ENCODE assay signal across 1 cellular context in genomic region chr6:11043961-11044711, GRCh38.
TF ChIP-seq lines count a peak whose summit lies in the region.

A gene with protein sequence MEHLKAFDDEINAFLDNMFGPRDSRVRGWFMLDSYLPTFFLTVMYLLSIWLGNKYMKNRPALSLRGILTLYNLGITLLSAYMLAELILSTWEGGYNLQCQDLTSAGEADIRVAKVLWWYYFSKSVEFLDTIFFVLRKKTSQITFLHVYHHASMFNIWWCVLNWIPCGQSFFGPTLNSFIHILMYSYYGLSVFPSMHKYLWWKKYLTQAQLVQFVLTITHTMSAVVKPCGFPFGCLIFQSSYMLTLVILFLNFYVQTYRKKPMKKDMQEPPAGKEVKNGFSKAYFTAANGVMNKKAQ (minus strand): TSS chr6:11044305. CDS start chr6:11044230, 75 bp downstream.

TF ChIP-seq in HepG2, 621 proteins besides CTCF, POLR2A, EP300 and RAD21 (continued from another document and continues in another):
- TF ChIP-seq, protein P1, sequence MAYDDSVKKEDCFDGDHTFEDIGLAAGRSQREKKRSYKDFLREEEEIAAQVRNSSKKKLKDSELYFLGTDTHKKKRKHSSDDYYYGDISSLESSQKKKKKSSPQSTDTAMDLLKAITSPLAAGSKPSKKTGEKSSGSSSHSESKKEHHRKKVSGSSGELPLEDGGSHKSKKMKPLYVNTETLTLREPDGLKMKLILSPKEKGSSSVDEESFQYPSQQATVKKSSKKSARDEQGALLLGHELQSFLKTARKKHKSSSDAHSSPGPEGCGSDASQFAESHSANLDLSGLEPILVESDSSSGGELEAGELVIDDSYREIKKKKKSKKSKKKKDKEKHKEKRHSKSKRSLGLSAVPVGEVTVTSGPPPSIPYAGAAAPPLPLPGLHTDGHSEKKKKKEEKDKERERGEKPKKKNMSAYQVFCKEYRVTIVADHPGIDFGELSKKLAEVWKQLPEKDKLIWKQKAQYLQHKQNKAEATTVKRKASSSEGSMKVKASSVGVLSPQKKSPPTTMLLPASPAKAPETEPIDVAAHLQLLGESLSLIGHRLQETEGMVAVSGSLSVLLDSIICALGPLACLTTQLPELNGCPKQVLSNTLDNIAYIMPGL (CRISPR knock-in tag; IDR thresholded peaks at IDR 0.05; ENCODE audit: borderline replicate concordance in 1 of 2, low read depth in 1 of 2) = peak; percentile 89; a peak in 3 of 4 replicates
- TF ChIP-seq HDAC1 (CRISPR knock-in tag; IDR thresholded peaks at IDR 0.05) = peak; percentile 42
- no peak for TF ChIP-seq ZFP37 (CRISPR knock-in tag; IDR thresholded peaks at IDR 0.05; ENCODE audit: borderline replicate concordance)
- no peak for TF ChIP-seq HMGA1 (CRISPR knock-in tag; conservative IDR thresholded peaks at IDR 0.05)
- TF ChIP-seq DR1 (CRISPR knock-in tag; IDR thresholded peaks at IDR 0.05) = peak; percentile 45; the same call in 1 of the 2 replicates
- no peak for TF ChIP-seq ZNF558 (CRISPR knock-in tag; IDR thresholded peaks at IDR 0.05; ENCODE audit: borderline replicate concordance)
- no peak for TF ChIP-seq ZBTB1 (CRISPR knock-in tag; IDR thresholded peaks at IDR 0.05; ENCODE audit: borderline replicate concordance)
- TF ChIP-seq ZNF280B (CRISPR knock-in tag; IDR thresholded peaks at IDR 0.05; ENCODE audit: borderline replicate concordance) = no peak
- no peak for TF ChIP-seq RBM39 (IDR thresholded peaks at IDR 0.05; ENCODE audit: low read depth, low read length, poor library complexity, severe bottlenecking)
- TF ChIP-seq, protein P2, sequence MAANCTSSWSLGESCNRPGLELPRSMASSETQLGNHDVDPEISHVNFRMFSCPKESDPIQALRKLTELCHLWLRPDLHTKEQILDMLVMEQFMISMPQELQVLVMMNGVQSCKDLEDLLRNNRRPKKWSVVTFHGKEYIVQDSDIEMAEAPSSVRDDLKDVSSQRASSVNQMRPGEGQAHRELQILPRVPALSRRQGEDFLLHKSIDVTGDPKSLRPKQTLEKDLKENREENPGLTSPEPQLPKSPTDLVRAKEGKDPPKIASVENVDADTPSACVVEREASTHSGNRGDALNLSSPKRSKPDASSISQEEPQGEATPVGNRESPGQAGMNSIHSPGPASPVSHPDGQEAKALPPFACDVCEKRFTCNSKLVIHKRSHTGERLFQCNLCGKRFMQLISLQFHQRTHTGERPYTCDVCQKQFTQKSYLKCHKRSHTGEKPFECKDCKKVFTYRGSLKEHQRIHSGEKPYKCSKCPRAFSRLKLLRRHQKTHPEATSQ (CRISPR knock-in tag; IDR thresholded peaks at IDR 0.05; ENCODE audit: borderline replicate concordance) = no peak
- TF ChIP-seq FLYWCH1 (CRISPR knock-in tag; IDR thresholded peaks at IDR 0.05) = 0 out of 2 replicates have a peak, but pooled peaks have one; percentile 61
- no peak for TF ChIP-seq ZNF510 (CRISPR knock-in tag; IDR thresholded peaks at IDR 0.05; ENCODE audit: low read depth)
- no peak for TF ChIP-seq ZNF292 (CRISPR knock-in tag; IDR thresholded peaks at IDR 0.05; ENCODE audit: borderline replicate concordance, low read depth)
- TF ChIP-seq ZNF556 (CRISPR knock-in tag; IDR thresholded peaks at IDR 0.05; ENCODE audit: borderline replicate concordance) = no peak
- TF ChIP-seq, protein P3, sequence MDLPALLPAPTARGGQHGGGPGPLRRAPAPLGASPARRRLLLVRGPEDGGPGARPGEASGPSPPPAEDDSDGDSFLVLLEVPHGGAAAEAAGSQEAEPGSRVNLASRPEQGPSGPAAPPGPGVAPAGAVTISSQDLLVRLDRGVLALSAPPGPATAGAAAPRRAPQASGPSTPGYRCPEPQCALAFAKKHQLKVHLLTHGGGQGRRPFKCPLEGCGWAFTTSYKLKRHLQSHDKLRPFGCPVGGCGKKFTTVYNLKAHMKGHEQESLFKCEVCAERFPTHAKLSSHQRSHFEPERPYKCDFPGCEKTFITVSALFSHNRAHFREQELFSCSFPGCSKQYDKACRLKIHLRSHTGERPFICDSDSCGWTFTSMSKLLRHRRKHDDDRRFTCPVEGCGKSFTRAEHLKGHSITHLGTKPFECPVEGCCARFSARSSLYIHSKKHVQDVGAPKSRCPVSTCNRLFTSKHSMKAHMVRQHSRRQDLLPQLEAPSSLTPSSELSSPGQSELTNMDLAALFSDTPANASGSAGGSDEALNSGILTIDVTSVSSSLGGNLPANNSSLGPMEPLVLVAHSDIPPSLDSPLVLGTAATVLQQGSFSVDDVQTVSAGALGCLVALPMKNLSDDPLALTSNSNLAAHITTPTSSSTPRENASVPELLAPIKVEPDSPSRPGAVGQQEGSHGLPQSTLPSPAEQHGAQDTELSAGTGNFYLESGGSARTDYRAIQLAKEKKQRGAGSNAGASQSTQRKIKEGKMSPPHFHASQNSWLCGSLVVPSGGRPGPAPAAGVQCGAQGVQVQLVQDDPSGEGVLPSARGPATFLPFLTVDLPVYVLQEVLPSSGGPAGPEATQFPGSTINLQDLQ (CRISPR knock-in tag; IDR thresholded peaks at IDR 0.05) = no peak
- no peak for TF ChIP-seq ZSCAN29 (CRISPR knock-in tag; conservative IDR thresholded peaks at IDR 0.05)
- TF ChIP-seq EZH2 (conservative IDR thresholded peaks at IDR 0.05; ENCODE audit: low read depth, low read length) = no peak
- TF ChIP-seq KLF15 (CRISPR knock-in tag; IDR thresholded peaks at IDR 0.05; ENCODE audit: borderline replicate concordance) = no peak
- TF ChIP-seq ETV5 (CRISPR knock-in tag; IDR thresholded peaks at IDR 0.05; ENCODE audit: borderline replicate concordance) = no peak
- TF ChIP-seq, protein P4, sequence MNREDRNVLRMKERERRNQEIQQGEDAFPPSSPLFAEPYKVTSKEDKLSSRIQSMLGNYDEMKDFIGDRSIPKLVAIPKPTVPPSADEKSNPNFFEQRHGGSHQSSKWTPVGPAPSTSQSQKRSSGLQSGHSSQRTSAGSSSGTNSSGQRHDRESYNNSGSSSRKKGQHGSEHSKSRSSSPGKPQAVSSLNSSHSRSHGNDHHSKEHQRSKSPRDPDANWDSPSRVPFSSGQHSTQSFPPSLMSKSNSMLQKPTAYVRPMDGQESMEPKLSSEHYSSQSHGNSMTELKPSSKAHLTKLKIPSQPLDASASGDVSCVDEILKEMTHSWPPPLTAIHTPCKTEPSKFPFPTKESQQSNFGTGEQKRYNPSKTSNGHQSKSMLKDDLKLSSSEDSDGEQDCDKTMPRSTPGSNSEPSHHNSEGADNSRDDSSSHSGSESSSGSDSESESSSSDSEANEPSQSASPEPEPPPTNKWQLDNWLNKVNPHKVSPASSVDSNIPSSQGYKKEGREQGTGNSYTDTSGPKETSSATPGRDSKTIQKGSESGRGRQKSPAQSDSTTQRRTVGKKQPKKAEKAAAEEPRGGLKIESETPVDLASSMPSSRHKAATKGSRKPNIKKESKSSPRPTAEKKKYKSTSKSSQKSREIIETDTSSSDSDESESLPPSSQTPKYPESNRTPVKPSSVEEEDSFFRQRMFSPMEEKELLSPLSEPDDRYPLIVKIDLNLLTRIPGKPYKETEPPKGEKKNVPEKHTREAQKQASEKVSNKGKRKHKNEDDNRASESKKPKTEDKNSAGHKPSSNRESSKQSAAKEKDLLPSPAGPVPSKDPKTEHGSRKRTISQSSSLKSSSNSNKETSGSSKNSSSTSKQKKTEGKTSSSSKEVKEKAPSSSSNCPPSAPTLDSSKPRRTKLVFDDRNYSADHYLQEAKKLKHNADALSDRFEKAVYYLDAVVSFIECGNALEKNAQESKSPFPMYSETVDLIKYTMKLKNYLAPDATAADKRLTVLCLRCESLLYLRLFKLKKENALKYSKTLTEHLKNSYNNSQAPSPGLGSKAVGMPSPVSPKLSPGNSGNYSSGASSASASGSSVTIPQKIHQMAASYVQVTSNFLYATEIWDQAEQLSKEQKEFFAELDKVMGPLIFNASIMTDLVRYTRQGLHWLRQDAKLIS (CRISPR knock-in tag; IDR thresholded peaks at IDR 0.05) = no peak
- no peak for TF ChIP-seq ZNF136 (CRISPR knock-in tag; IDR thresholded peaks at IDR 0.05; ENCODE audit: low read depth)
- no peak for TF ChIP-seq XBP1 (CRISPR knock-in tag; IDR thresholded peaks at IDR 0.05)
- TF ChIP-seq ZBTB39 (CRISPR knock-in tag; IDR thresholded peaks at IDR 0.05) = peak; percentile 58; the same call in 1 of the 2 replicates
- TF ChIP-seq HOXA5 (CRISPR knock-in tag; IDR thresholded peaks at IDR 0.05) = no peak
- no peak for TF ChIP-seq ZNF30 (CRISPR knock-in tag; IDR thresholded peaks at IDR 0.05)
- TF ChIP-seq NFIB (CRISPR knock-in tag; IDR thresholded peaks at IDR 0.05; ENCODE audit: borderline replicate concordance) = no peak
- TF ChIP-seq TSC22D2 (CRISPR knock-in tag; IDR thresholded peaks at IDR 0.05; ENCODE audit: borderline replicate concordance) = no peak
- no peak for TF ChIP-seq EEA1 (CRISPR knock-in tag; IDR thresholded peaks at IDR 0.05; ENCODE audit: borderline replicate concordance)
- no peak for TF ChIP-seq AGO1 (IDR thresholded peaks at IDR 0.05; ENCODE audit: low read depth, low read length, poor library complexity, severe bottlenecking)
- TF ChIP-seq AKNA (CRISPR knock-in tag; IDR thresholded peaks at IDR 0.05; ENCODE audit: borderline replicate concordance) = no peak
- TF ChIP-seq CENPT (CRISPR knock-in tag; IDR thresholded peaks at IDR 0.05; ENCODE audit: low read depth) = 0 out of 2 replicates have a peak, but pooled peaks have one; percentile 28
- TF ChIP-seq TBP (CRISPR knock-in tag; IDR thresholded peaks at IDR 0.05) = no peak
- TF ChIP-seq, protein P5, sequence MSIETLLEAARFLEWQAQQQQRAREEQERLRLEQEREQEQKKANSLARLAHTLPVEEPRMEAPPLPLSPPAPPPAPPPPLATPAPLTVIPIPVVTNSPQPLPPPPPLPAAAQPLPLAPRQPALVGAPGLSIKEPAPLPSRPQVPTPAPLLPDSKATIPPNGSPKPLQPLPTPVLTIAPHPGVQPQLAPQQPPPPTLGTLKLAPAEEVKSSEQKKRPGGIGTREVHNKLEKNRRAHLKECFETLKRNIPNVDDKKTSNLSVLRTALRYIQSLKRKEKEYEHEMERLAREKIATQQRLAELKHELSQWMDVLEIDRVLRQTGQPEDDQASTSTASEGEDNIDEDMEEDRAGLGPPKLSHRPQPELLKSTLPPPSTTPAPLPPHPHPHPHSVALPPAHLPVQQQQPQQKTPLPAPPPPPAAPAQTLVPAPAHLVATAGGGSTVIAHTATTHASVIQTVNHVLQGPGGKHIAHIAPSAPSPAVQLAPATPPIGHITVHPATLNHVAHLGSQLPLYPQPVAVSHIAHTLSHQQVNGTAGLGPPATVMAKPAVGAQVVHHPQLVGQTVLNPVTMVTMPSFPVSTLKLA (IDR thresholded peaks at IDR 0.05) = no peak
- TF ChIP-seq REL (CRISPR knock-in tag; conservative IDR thresholded peaks at IDR 0.05) = no peak
- no peak for TF ChIP-seq FOXP1 (IDR thresholded peaks at IDR 0.05)
- no peak for TF ChIP-seq FOXP1 (CRISPR knock-in tag; IDR thresholded peaks at IDR 0.05)
- TF ChIP-seq POLR2AphosphoS2 (IDR thresholded peaks at IDR 0.05; ENCODE audit: low read depth, low read length) = no peak
- peak; percentile 51; the same call in 1 of the 2 replicates for TF ChIP-seq ZSCAN20 (CRISPR knock-in tag; IDR thresholded peaks at IDR 0.05; ENCODE audit: borderline replicate concordance)
- peak; percentile 87; the same call in 1 of the 2 replicates for TF ChIP-seq NFKB2 (CRISPR knock-in tag; IDR thresholded peaks at IDR 0.05; ENCODE audit: borderline replicate concordance)
- peak; percentile 77 for TF ChIP-seq POGZ (CRISPR knock-in tag; IDR thresholded peaks at IDR 0.05)
